ENCODE assay signal across 5 cellular contexts in the genomic region with DNA sequence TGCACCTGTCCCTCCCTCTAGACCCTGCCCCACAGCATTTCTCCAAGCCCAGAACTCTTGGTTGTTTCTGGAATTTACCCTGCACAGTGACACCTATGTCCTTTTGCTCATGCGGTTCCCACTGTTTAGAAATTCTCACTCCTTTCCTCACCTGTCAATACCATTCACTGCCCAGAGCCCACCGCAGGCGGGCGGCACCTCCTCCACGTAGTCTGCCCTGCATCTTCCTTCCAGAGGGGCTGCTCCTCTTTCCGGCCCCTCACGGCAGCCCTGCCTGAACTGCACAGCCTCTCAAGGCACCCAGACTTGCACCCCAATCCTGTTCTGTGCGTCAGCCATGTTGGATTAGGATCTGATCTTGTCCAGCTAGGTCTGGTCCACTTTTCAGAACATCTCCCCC. TPM values are rescaled to one million over a fixed set of nuclear protein-coding genes. Genes with fewer than 3 reads are reported as not detected.
"Had no signal": no experiment of that assay in that cellular context is flagged by ENCODE, and none has a peak within 500 bp of the region (broad histone marks: within the 10 kb centered on the region; RNA-seq: fewer than 3 reads in every experiment).

No MANE protein-coding gene starts in this region.

RNA-seq across cellular contexts. Expression of a gene that starts 51.4 kb away (rescaled TPM):
- total RNA-seq: naive thymus-derived CD8-positive, alpha-beta T cell; progenitor cell of endocrine pancreas; smooth muscle cell had no signal
- polyA plus RNA-seq: naive thymus-derived CD4-positive, alpha-beta T cell; neural cell had no signal
